ENCODE assay signal across 8 cellular contexts in genomic region chr2:6896930-6897759, GRCh38.
A peak's percentile ranks its signal among the peaks of the same experiment; 100 is the strongest.
DNase-seq lines count a peak whose midpoint lies in the region; ATAC-seq, FAIRE-seq and TF ChIP-seq lines count a peak whose summit lies in the region.

No MANE protein-coding gene starts in this region.

- H3K4me3 Mint-ChIP-seq in nephron progenitor cell, result no peak overlapping the region

- peak; percentile 67 for TF ChIP-seq CTCF in nephron progenitor cell (IDR thresholded peaks at IDR 0.05)

- DNase-seq in NCI-H1417 (lab: John Stamatoyannopoulos, UW) (peak in 2 of 3 experiments; percentile 68 to 70), NCI-H1417 treated with DMSO at 0.1 percent for 48 hours (lab: John Stamatoyannopoulos, UW) (no peak), RPMI8226 (peak; percentile 40), nephron progenitor cell (no peak)
- no peak for DNase-seq in activated CD4-positive, CD25-positive, alpha-beta regulatory T cell treated with anti-CD3 and anti-CD28 coated beads, Interleukin-2, amount 50 U/mL, for 72 hours

- peaks cover 28% of the 10 kb centered on the region for H3K9me3 Mint-ChIP-seq in nephron progenitor cell

- no peaks in the 10 kb centered on the region for H3K36me3 Mint-ChIP-seq in nephron progenitor cell (ENCODE audit: low read depth)

- H3K27ac Mint-ChIP-seq in nephron progenitor cell, result no peak overlapping the region

- peaks cover 19% of the 10 kb centered on the region for H3K27me3 Mint-ChIP-seq in nephron progenitor cell (ENCODE audit: low read depth, poor library complexity)

- ATAC-seq in HG03432 (IDR thresholded peaks at IDR 0.05; ENCODE audit: unreplicated experiment) (peak; percentile 78), HG02970 (IDR thresholded peaks at IDR 0.05; ENCODE audit: low FRiP score, unreplicated experiment) (no peak)

- FAIRE-seq in endometrium (lab: Jason Lieb, UNC), result peak; percentile 94

- no peaks in the 10 kb centered on the region for H3K4me1 Mint-ChIP-seq in nephron progenitor cell

Comparison
In these comparisons a context has a peak if more than half of its experiments do, and no peak if none do; other contexts are left out.
1. DNase-seq: peak in NCI-H1417 (2 of 3) and RPMI8226 (single experiment); none in NCI-H1417 treated with DMSO at 0.1 percent for 48 hours (single experiment), nephron progenitor cell (single experiment) and activated CD4-positive, CD25-positive, alpha-beta regulatory T cell treated with anti-CD3 and anti-CD28 coated beads, Interleukin-2, amount 50 U/mL, for 72 hours (single experiment).